Comparison of ENCODE assay signal across 16 cellular contexts in genomic region chr20:44722990-44723389, GRCh38. TPM values are rescaled to one million over a fixed set of nuclear protein-coding genes. Genes with fewer than 3 reads are reported as not detected.
"Had no signal": no experiment of that assay in that cellular context is flagged by ENCODE, and none has a peak within 500 bp of the region (broad histone marks: within the 10 kb centered on the region; RNA-seq: fewer than 3 reads in every experiment).

No MANE protein-coding gene starts in this region.

- H3K4me1 ChIP-seq: pancreas had no signal

- H2AFZ ChIP-seq: hepatocyte had no signal

- H3K27me3 ChIP-seq: hepatocyte, pancreas had no signal

- ATAC-seq: activated T-cell treated with anti-CD3 and anti-CD28 coated beads, Interleukin-2, amount 50 U/mL, for 72 hours; esophagus mucosa; pancreas; stimulated activated naive B cell treated with anti-CD40 and anti-IgM and Interleukin-4, amounts not matched to agents 10 μg/mL and 1 μg/mL and 100 μg/mL, for 72 hours had no signal

- H3K4me3 ChIP-seq: hepatocyte, pancreas had no signal

- H3K9me3 ChIP-seq: pancreas had no signal

- FAIRE-seq: pancreas, TTC549 had no signal

- H3K36me3 ChIP-seq: pancreas had no signal

- H3K4me2 ChIP-seq: hepatocyte had no signal

- H3K27ac ChIP-seq: hepatocyte, pancreas had no signal

- DNase-seq: activated B cell treated with CpG ODN at 0.5 μM for 24 hours; activated CD4-positive, alpha-beta T cell treated with anti-CD3 and anti-CD28 coated beads, Interleukin-2, amount 10 ng/mL, durations not matched to agents 24 days and 14 days; activated CD8-positive, alpha-beta memory T cell treated with anti-CD3 and anti-CD28 coated beads, Interleukin-2, amount 50 U/mL, for 48 hours; activated gamma-delta T cell treated with Interleukin-2 at 50 U/mL for 16 hours; activated naive CD8-positive, alpha-beta T cell treated with anti-CD3 and anti-CD28 coated beads, Interleukin-2, amount 10 ng/mL, durations not matched to agents 7 days and 5 days; activated T-cell treated with anti-CD3 and anti-CD28 coated beads, Interleukin-2, amount 50 U/mL, for 72 hours; anterior cingulate cortex; pancreas; stimulated activated CD4-positive, alpha-beta T cell treated with anti-CD3 and anti-CD28 coated beads, Interleukin-2, amount 100 ng/mL, for 48 hours; stimulated activated naive B cell treated with anti-CD40 and anti-IgM and Interleukin-4, amounts not matched to agents 10 μg/mL and 1 μg/mL and 100 μg/mL, for 72 hours had no signal

RNA-seq across cellular contexts. Expression of gene CCN5, which starts 7.8 kb away (rescaled TPM):
- total RNA-seq: activated B cell treated with CpG ODN at 0.5 μM for 24 hours; activated CD4-positive, alpha-beta T cell treated with anti-CD3 and anti-CD28 coated beads, Interleukin-2, amount 10 ng/mL, durations not matched to agents 24 days and 14 days; activated naive CD8-positive, alpha-beta T cell treated with anti-CD3 and anti-CD28 coated beads, Interleukin-2, amount 10 ng/mL, durations not matched to agents 7 days and 5 days; activated T-cell treated with anti-CD3 and anti-CD28 coated beads, Interleukin-2, amount 50 U/mL, for 72 hours; glomerular endothelial cell; lung microvascular endothelial cell; T-helper 2 cell treated with Interferon-gamma antibody and Interleukin-4, amounts not matched to agents 100 ng/mL and 5 ng/mL, for 36 hours had no signal

RNA-seq across cellular contexts. Expression of gene KCNK15, which starts 22.7 kb away (rescaled TPM):
- total RNA-seq: activated naive CD8-positive, alpha-beta T cell treated with anti-CD3 and anti-CD28 coated beads, Interleukin-2, amount 10 ng/mL, durations not matched to agents 7 days and 5 days; lung microvascular endothelial cell; T-helper 2 cell treated with Interferon-gamma antibody and Interleukin-4, amounts not matched to agents 100 ng/mL and 5 ng/mL, for 36 hours had no signal
